Comparison of ENCODE assay signal across 8 cellular contexts in genomic region chr6:148745926-148746325, GRCh38. TPM values are rescaled to one million over a fixed set of nuclear protein-coding genes. Genes with fewer than 3 reads are reported as not detected.
DNase-seq lines count a peak whose midpoint lies in the region; ATAC-seq, FAIRE-seq and TF ChIP-seq lines count a peak whose summit lies in the region.

No MANE protein-coding gene starts in this region.

- POLR2A ChIA-PET in K562 (lab: Yijun Ruan, JAX): interaction anchor here (0.7 kb wide), 1 partner anchor 742 kb away, joined by 3 read pairs; no protein-coding TSS in a partner anchor

- H3K9me3 ChIP-seq in cardiac muscle cell (ENCODE audit: low read depth) (no peaks in the 10 kb centered on the region), K562 (replicated peaks; ENCODE audit: control insufficient read depth, insufficient read depth, low read depth, low read length) (no peaks in the 10 kb centered on the region), vagina (no peaks in the 10 kb centered on the region)

- in situ Hi-C loops in K562 (cut with MboI): no loop called here

- no peaks in the 10 kb centered on the region for H4K20me1 ChIP-seq in K562 (replicated peaks; ENCODE audit: control insufficient read depth, insufficient read depth, low read length)

- H3K4me1 Mint-ChIP-seq in memory B cell: peaks cover 33% of the 10 kb centered on the region

- H3K36me3 ChIP-seq in cardiac muscle cell (no peaks in the 10 kb centered on the region), K562 (ENCODE audit: control insufficient read depth, insufficient read depth, low read length) (no peaks in the 10 kb centered on the region), vagina (no peaks in the 10 kb centered on the region)

- H3K4me1 ChIP-seq in cardiac muscle cell (ENCODE audit: low read depth) (peaks cover 5% of the 10 kb centered on the region), K562 (replicated peaks in 1 of 2; ENCODE audit: control insufficient read depth in 2 of 2, insufficient read depth in 2 of 2, low read length in 2 of 2) (peaks cover 0 to 15% of the 10 kb centered on the region in 2 experiments; a peak in 3 of 5 replicates), vagina (peaks cover 22% of the 10 kb centered on the region)

- no peaks in the 10 kb centered on the region for H3K36me3 Mint-ChIP-seq in memory B cell

- H3K4me3 Mint-ChIP-seq in memory B cell: peak overlapping the region; percentile 99

- peak overlapping the region; percentile 70 for H3K4me3 ChIP-seq in cardiac muscle cell
- peak overlapping the region; percentile 41 for H3K4me3 ChIP-seq in K562
- H3K4me3 ChIP-seq in vagina: peak overlapping the region; percentile 74 to 86

- H3K27me3 ChIP-seq in cardiac muscle cell (no peaks in the 10 kb centered on the region), K562 (ENCODE audit: control insufficient read depth in 2 of 2, insufficient read depth in 2 of 2, low read length in 2 of 2) (peaks cover 12 to 44% of the 10 kb centered on the region in 2 experiments; a peak in 4 of 5 replicates), vagina (no peaks in the 10 kb centered on the region)

- WGBS in K562 (ENCODE audit: insufficient coverage, low coverage, missing lambda C conversion rate): 4% methylated on average over 6 of the region's 6 CpGs

- no TSS peak for BruUV-seq in K562 (replicated peaks; lab: Mats Ljungman, UMichigan)

- H3K9me3 Mint-ChIP-seq in memory B cell: no peaks in the 10 kb centered on the region

- TF ChIP-seq RAD21 in K562 (CRISPR knock-in tag; conservative IDR thresholded peaks at IDR 0.05 in 1 of 2, IDR thresholded peaks at IDR 0.05 in 1 of 2): no peak

- intact Hi-C loops in cardiac septum (cut with DNase I): loop anchor here (2.0 to 10.0 kb wide), 2 partner anchors 171 to 203 kb away; no protein-coding TSS in a partner anchor
- intact Hi-C loops in K562 (cut with micrococcal nuclease): loop anchor here (2.0 kb wide), 1 partner anchor 203 kb away; no protein-coding TSS in a partner anchor
- intact Hi-C loops in vagina (cut with DNase I): loop anchor here (10.0 kb wide), 1 partner anchor 199 kb away; no protein-coding TSS in a partner anchor

- H3K27ac Mint-ChIP-seq in memory B cell: peak overlapping the region; percentile 97

- TF ChIP-seq CTCF in cardiac muscle cell (IDR thresholded peaks at IDR 0.05; ENCODE audit: low read depth, low read length) (no peak), K562 (IDR thresholded peaks at IDR 0.05 in 2 of 3, conservative IDR thresholded peaks at IDR 0.05 in 1 of 3; ENCODE audit: insufficient read depth in 2 of 3, low read depth in 1 of 3, low read length in 3 of 3) (no peak), vagina (IDR thresholded peaks at IDR 0.05) (no peak)

- H3K9ac ChIP-seq in K562 (ENCODE audit: insufficient read depth in 1 of 2, low read depth in 2 of 2, low read length in 2 of 2): peak overlapping the region; percentile 31; a peak in 2 of 4 replicates

- peak; percentile 9; the same call in 1 of the 3 replicates for ATAC-seq in K562
- no peak for ATAC-seq in memory B cell (ENCODE audit: low read depth)

- TF ChIP-seq EP300 in K562 (IDR thresholded peaks at IDR 0.05; ENCODE audit: low read length): no peak

- TF ChIP-seq POLR2A in K562 (conservative IDR thresholded peaks at IDR 0.05): no peak
- TF ChIP-seq POLR2A in vagina (IDR thresholded peaks at IDR 0.05): no peak

- CTCF ChIA-PET in K562 (lab: Yijun Ruan, JAX; ENCODE audit: low intra/inter-chr PET ratio): no interaction called here

- H3K9me1 ChIP-seq in K562 (ENCODE audit: control insufficient read depth, insufficient read depth, low read length): no peaks in the 10 kb centered on the region

- H2AFZ ChIP-seq in K562 (ENCODE audit: low read depth, low read length): peak overlapping the region; percentile 77

- no peaks in the 10 kb centered on the region for H3K79me2 ChIP-seq in K562 (ENCODE audit: control insufficient read depth, insufficient read depth, low read length)

- FAIRE-seq in K562 (lab: Jason Lieb, UNC): no peak

- H3K27ac ChIP-seq in cardiac muscle cell (peak overlapping the region; percentile 38), K562 (ENCODE audit: extremely low read depth, low read depth, low read length) (no peak overlapping the region), vagina (peak overlapping the region; percentile 95)

- peak overlapping the region; percentile 78 for H3K4me2 ChIP-seq in K562 (ENCODE audit: insufficient read depth, low read length)

- DNase-seq in cardiac muscle cell (ENCODE audit: low read depth in 1 of 2, low spot score in 1 of 2) (peak in 1 of 2 donors; percentile 2), cardiac septum (ENCODE audit: low spot score) (no peak), K562 (ENCODE audit: extremely low read depth in 1 of 4, low spot score in 3 of 4) (no peak), memory B cell (ENCODE audit: low spot score in 2 of 2) (no peak), vagina (ENCODE audit: extremely low spot score in 2 of 2) (no peak), epidermal melanocyte (ENCODE audit: insufficient read length, low spot score) (no peak), NCI-H446 (lab: John Stamatoyannopoulos, UW) (no peak), COLO829 (ENCODE audit: low spot score) (no peak)

- no peaks in the 10 kb centered on the region for H3K27me3 Mint-ChIP-seq in memory B cell

TF ChIP-seq in K562, 482 proteins besides CTCF, POLR2A, EP300 and RAD21 (continues in another document):
- TF ChIP-seq E2F8 (IDR thresholded peaks at IDR 0.05; ENCODE audit: low read depth, partially characterized antibody) (no peak), POLR3G (IDR thresholded peaks at IDR 0.05; ENCODE audit: extremely low read depth, insufficient read length, insufficient replicate concordance) (no peak)
- TF ChIP-seq, protein P1, sequence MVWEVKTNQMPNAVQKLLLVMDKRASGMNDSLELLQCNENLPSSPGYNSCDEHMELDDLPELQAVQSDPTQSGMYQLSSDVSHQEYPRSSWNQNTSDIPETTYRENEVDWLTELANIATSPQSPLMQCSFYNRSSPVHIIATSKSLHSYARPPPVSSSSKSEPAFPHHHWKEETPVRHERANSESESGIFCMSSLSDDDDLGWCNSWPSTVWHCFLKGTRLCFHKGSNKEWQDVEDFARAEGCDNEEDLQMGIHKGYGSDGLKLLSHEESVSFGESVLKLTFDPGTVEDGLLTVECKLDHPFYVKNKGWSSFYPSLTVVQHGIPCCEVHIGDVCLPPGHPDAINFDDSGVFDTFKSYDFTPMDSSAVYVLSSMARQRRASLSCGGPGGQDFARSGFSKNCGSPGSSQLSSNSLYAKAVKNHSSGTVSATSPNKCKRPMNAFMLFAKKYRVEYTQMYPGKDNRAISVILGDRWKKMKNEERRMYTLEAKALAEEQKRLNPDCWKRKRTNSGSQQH (CRISPR knock-in tag; IDR thresholded peaks at IDR 0.05): no peak

RNA-seq across cellular contexts. Expression of gene UST, which starts 0.9 kb away (rescaled TPM):
- total RNA-seq in cardiac muscle cell (2.9 and 4.0 TPM in 2 replicates), cardiac septum (2.1 TPM), K562 (2014; rRNA removed) (not detected in 2 replicates), K562 (2014; rRNA removed; fragmentation: Illumina TruSeq; extraction: Trizol) (not detected in 2 replicates), K562 (2015; rRNA removed; fragmentation: Illumina TruSeq; extraction: Trizol) (not detected in 2 replicates), K562 (2021) (0.04 TPM in 1 of 2 replicates, not detected in the other), vagina (14.2 TPM)
- polyA plus RNA-seq in cardiac muscle cell (2.9 and 6.5 TPM in 2 replicates), K562 (2011; rRNA removed) (not detected in 2 replicates), K562 (2014; fragmentation: Illumina TruSeq; extraction: Trizol) (not detected in 2 replicates), K562 (2014; fragmentation: Nextera tagmentation; extraction: Ambion mirVana) (under 1 TPM in 1 of 2 experiments, not detected in 1; 0.10 TPM), K562 (2014; rRNA removed) (0.07 TPM in 1 of 2 replicates, not detected in the other)
- not detected in 2 replicates for total RNA-seq in K562 (2011; cell fraction: chromatin; rRNA removed; ENCODE audit: low replicate concordance)
- 0.33 TPM in 1 of 2 replicates, not detected in the other for total RNA-seq in K562 (2011; cell fraction: nucleolus; rRNA removed)
- total RNA-seq in K562 (2011; cell fraction: nucleoplasm; rRNA removed): not detected in 2 replicates
- not detected in 2 replicates for polyA plus RNA-seq in K562 (2011; cell fraction: cytosol; rRNA removed)
- polyA plus RNA-seq in K562 (2011; cell fraction: nucleus; rRNA removed): not detected in 2 replicates
- 0.07 TPM in 2 replicates for polyA plus RNA-seq in K562 (2012)
- 0.06 TPM in 1 of 2 replicates, not detected in the other for polyA minus RNA-seq in K562 (2011; rRNA and poly(A)+ RNA removed)
- not detected in 2 replicates for polyA minus RNA-seq in K562 (2011; cell fraction: cytosol; rRNA and poly(A)+ RNA removed)
- polyA minus RNA-seq in K562 (2011; cell fraction: nucleus; rRNA and poly(A)+ RNA removed): not detected in 2 replicates
